Comparison of ENCODE assay signal across 2 cellular contexts in genomic region chr19:15187026-15188007, GRCh38.
TF ChIP-seq lines count a peak whose summit lies in the region.

No MANE protein-coding gene starts in this region.

TF ChIP-seq in HCT116, 20 proteins besides CTCF, POLR2A, EP300 and RAD21 (continued from another document):
- TF ChIP-seq ZFX (IDR thresholded peaks at IDR 0.05): no peak
- no peak for TF ChIP-seq YY1 (IDR thresholded peaks at IDR 0.05; ENCODE audit: extremely low read depth, insufficient replicate concordance, low read depth, low read length)
- TF ChIP-seq SRF (IDR thresholded peaks at IDR 0.05; ENCODE audit: low read depth): no peak
- no peak for TF ChIP-seq TCF7L2 (IDR thresholded peaks at IDR 0.05; ENCODE audit: borderline replicate concordance, extremely low read depth, insufficient read depth, insufficient read length)
- TF ChIP-seq ZBTB33 (IDR thresholded peaks at IDR 0.05; ENCODE audit: extremely low read depth, insufficient replicate concordance, low read length): no peak
- no peak for TF ChIP-seq JUND (IDR thresholded peaks at IDR 0.05)
- TF ChIP-seq ZNF274 (IDR thresholded peaks at IDR 0.05; ENCODE audit: low read depth, low read length): no peak
- no peak for TF ChIP-seq MAX (IDR thresholded peaks at IDR 0.05)
- TF ChIP-seq REST (IDR thresholded peaks at IDR 0.05; ENCODE audit: low read depth): no peak
- no peak for TF ChIP-seq SP1 (IDR thresholded peaks at IDR 0.05; ENCODE audit: low read depth)
- TF ChIP-seq EZH2 (IDR thresholded peaks at IDR 0.05): no peak
- no peak for TF ChIP-seq EZH2phosphoT487 (IDR thresholded peaks at IDR 0.05; ENCODE audit: borderline replicate concordance)
- TF ChIP-seq POLR2AphosphoS5 (IDR thresholded peaks at IDR 0.05; ENCODE audit: low read depth, low read length): no peak
- no peak for TF ChIP-seq CEBPB (IDR thresholded peaks at IDR 0.05; ENCODE audit: low read depth)
- no peak for TF ChIP-seq FOSL1 (IDR thresholded peaks at IDR 0.05; ENCODE audit: low read depth)
- no peak for TF ChIP-seq ATF3 (IDR thresholded peaks at IDR 0.05)
- no peak for TF ChIP-seq SIN3A (IDR thresholded peaks at IDR 0.05; ENCODE audit: low read depth)
- TF ChIP-seq EGR1 (IDR thresholded peaks at IDR 0.05; ENCODE audit: low read depth): no peak
- no peak for TF ChIP-seq CBX3 (IDR thresholded peaks at IDR 0.05; ENCODE audit: low read depth)

TF ChIP-seq in WTC11, 78 proteins besides CTCF, POLR2A, EP300 and RAD21 (continued from another document):
- TF ChIP-seq GABPB1 (CRISPR knock-in tag; IDR thresholded peaks at IDR 0.05): no peak
- no peak for TF ChIP-seq OVOL2 (CRISPR knock-in tag; IDR thresholded peaks at IDR 0.05; ENCODE audit: borderline replicate concordance)
- TF ChIP-seq CBFB (CRISPR knock-in tag; IDR thresholded peaks at IDR 0.05; ENCODE audit: low read depth): no peak
- no peak for TF ChIP-seq ZNF281 (CRISPR knock-in tag; IDR thresholded peaks at IDR 0.05)
- TF ChIP-seq ETV6 (CRISPR knock-in tag; IDR thresholded peaks at IDR 0.05): no peak
- TF ChIP-seq ARID4B (CRISPR knock-in tag; IDR thresholded peaks at IDR 0.05; ENCODE audit: borderline replicate concordance): no peak
- no peak for TF ChIP-seq IRF1 (CRISPR knock-in tag; IDR thresholded peaks at IDR 0.05)
- TF ChIP-seq RORB (CRISPR knock-in tag; IDR thresholded peaks at IDR 0.05): no peak
- TF ChIP-seq FOXP4 (CRISPR knock-in tag; IDR thresholded peaks at IDR 0.05): no peak
- TF ChIP-seq GTF2I (CRISPR knock-in tag; conservative IDR thresholded peaks at IDR 0.05): no peak
- TF ChIP-seq NFYB (CRISPR knock-in tag; conservative IDR thresholded peaks at IDR 0.05; ENCODE audit: low read depth): no peak
- no peak for TF ChIP-seq ZMAT4 (CRISPR knock-in tag; IDR thresholded peaks at IDR 0.05)
- no peak for TF ChIP-seq MAX (CRISPR knock-in tag; IDR thresholded peaks at IDR 0.05)
- no peak for TF ChIP-seq CDX4 (CRISPR knock-in tag; IDR thresholded peaks at IDR 0.05; ENCODE audit: borderline replicate concordance)
- TF ChIP-seq PRDM15 (CRISPR knock-in tag; IDR thresholded peaks at IDR 0.05): no peak
- TF ChIP-seq EMX1 (CRISPR knock-in tag; IDR thresholded peaks at IDR 0.05): no peak
- TF ChIP-seq TEAD4 (CRISPR knock-in tag; IDR thresholded peaks at IDR 0.05): no peak
- TF ChIP-seq ZSCAN18 (CRISPR knock-in tag; IDR thresholded peaks at IDR 0.05): no peak
- TF ChIP-seq GRHL2 (CRISPR knock-in tag; IDR thresholded peaks at IDR 0.05; ENCODE audit: insufficient replicate concordance, severe bottlenecking): no peak
TF ChIP-seq in WTC11: peak in this region for 0.
